Comparison of ENCODE assay signal across 8 cellular contexts in genomic region chr9:128689820-128690683, GRCh38. TPM values are rescaled to one million over a fixed set of nuclear protein-coding genes. Genes with fewer than 3 reads are reported as not detected.
DNase-seq lines count a peak whose midpoint lies in the region; ATAC-seq, FAIRE-seq and TF ChIP-seq lines count a peak whose summit lies in the region.

No MANE protein-coding gene starts in this region.

- no peaks in the 10 kb centered on the region for H3K27me3 Mint-ChIP-seq in T-helper 2 cell treated with Interferon-gamma antibody and Interleukin-4, amounts not matched to agents 5 μg/mL and 100 μg/mL, for 36 hours (ENCODE audit: low read depth)

- no peak for ATAC-seq in GM18861 (IDR thresholded peaks at IDR 0.05; ENCODE audit: unreplicated experiment)

- FAIRE-seq in keratinocyte (lab: Jason Lieb, UNC) = no peak

- H3K36me3 Mint-ChIP-seq in T-helper 2 cell treated with Interferon-gamma antibody and Interleukin-4, amounts not matched to agents 5 μg/mL and 100 μg/mL, for 36 hours (ENCODE audit: low read depth) = peaks cover 41% of the 10 kb centered on the region

- H3K4me3 Mint-ChIP-seq in T-helper 2 cell treated with Interferon-gamma antibody and Interleukin-4, amounts not matched to agents 5 μg/mL and 100 μg/mL, for 36 hours = peak overlapping the region; percentile 98

- TF ChIP-seq POLR2A in breast epithelium (IDR thresholded peaks at IDR 0.05) = no peak

- intact Hi-C loops in breast epithelium (cut with DNase I; ENCODE audit: low total_unique reads) = no loop called here

- DNase-seq in GDM1 (lab: John Stamatoyannopoulos, UW) (peak; percentile 5), HT-29 (ENCODE audit: low spot score) (peak; percentile 19), breast epithelium (ENCODE audit: low spot score in 2 of 2) (no peak), keratinocyte (ENCODE audit: low read depth, low spot score) (no peak), mesenteric fat pad (ENCODE audit: low spot score) (no peak)
- peak; percentile 25 for DNase-seq in T-helper 2 cell treated with Interferon-gamma antibody and Interleukin-4, amounts not matched to agents 5 μg/mL and 100 μg/mL, for 36 hours (ENCODE audit: low spot score)
- peak; percentile 58 for DNase-seq in stimulated activated CD4-positive, alpha-beta T cell treated with anti-CD3 and anti-CD28 coated beads, Interleukin-15, amount 100 ng/mL, for 24 hours

- TF ChIP-seq CTCF in breast epithelium (IDR thresholded peaks at IDR 0.05) = no peak
- TF ChIP-seq CTCF in keratinocyte (optimal IDR thresholded peaks at IDR 0.05 in 1 of 3, IDR thresholded peaks at IDR 0.05 in 1 of 3, conservative IDR thresholded peaks at IDR 0.05 in 1 of 3; ENCODE audit: extremely low read depth in 1 of 3, insufficient read depth in 2 of 3, low read length in 3 of 3) = no peak

- H3K4me3 ChIP-seq in breast epithelium = peak overlapping the region; percentile 69 to 95 (median 83)
- H3K4me3 ChIP-seq in keratinocyte (ENCODE audit: control insufficient read depth in 2 of 3, extremely low read depth in 1 of 3, insufficient read depth in 2 of 3, low read depth in 1 of 3, low read length in 3 of 3) = peak overlapping the region; percentile 54 to 100 (median 97)

- H4K20me1 ChIP-seq in keratinocyte (ENCODE audit: control insufficient read depth, extremely low read depth, insufficient read depth, low read length) = peaks cover 4% of the 10 kb centered on the region

- dilution Hi-C loops in keratinocyte (cut with MboI; ENCODE audit: extremely low pct_ligation_motif_present, low sequenced_read_pairs) = no loop called here

- H3K27ac ChIP-seq in breast epithelium (peak overlapping the region; percentile 72 to 96), keratinocyte (ENCODE audit: control insufficient read depth, insufficient read depth, low read length) (peak overlapping the region; percentile 82)

- H2AFZ ChIP-seq in keratinocyte (ENCODE audit: control insufficient read depth, low read length) = no peak overlapping the region

- peaks cover 37% of the 10 kb centered on the region for H3K4me1 Mint-ChIP-seq in T-helper 2 cell treated with Interferon-gamma antibody and Interleukin-4, amounts not matched to agents 5 μg/mL and 100 μg/mL, for 36 hours (ENCODE audit: low read depth)

- no peaks in the 10 kb centered on the region for H3K9me1 ChIP-seq in keratinocyte (ENCODE audit: control insufficient read depth, extremely low read depth, insufficient read depth, low read length)

- H3K9me3 ChIP-seq in breast epithelium (no peaks in the 10 kb centered on the region), keratinocyte (ENCODE audit: control insufficient read depth, low read depth, low read length) (no peaks in the 10 kb centered on the region)

- H3K27ac Mint-ChIP-seq in T-helper 2 cell treated with Interferon-gamma antibody and Interleukin-4, amounts not matched to agents 5 μg/mL and 100 μg/mL, for 36 hours = peak overlapping the region; percentile 95

- H3K79me2 ChIP-seq in keratinocyte (ENCODE audit: control insufficient read depth, insufficient read depth, low read length) = peaks cover 63% of the 10 kb centered on the region

- H3K4me2 ChIP-seq in keratinocyte (ENCODE audit: control insufficient read depth, extremely low read depth, insufficient read depth, low read depth, low read length) = peak overlapping the region; percentile 93

- no peaks in the 10 kb centered on the region for H3K36me3 ChIP-seq in breast epithelium
- peaks cover 5 to 35% of the 10 kb centered on the region in 2 experiments for H3K36me3 ChIP-seq in keratinocyte (ENCODE audit: control insufficient read depth in 2 of 2, extremely low read depth in 1 of 2, insufficient read depth in 2 of 2, low read length in 2 of 2)

- H3K9me3 Mint-ChIP-seq in T-helper 2 cell treated with Interferon-gamma antibody and Interleukin-4, amounts not matched to agents 5 μg/mL and 100 μg/mL, for 36 hours = no peaks in the 10 kb centered on the region

- H3K4me1 ChIP-seq in breast epithelium (peaks cover 4 to 12% of the 10 kb centered on the region in 2 donors), keratinocyte (ENCODE audit: control insufficient read depth, extremely low read depth, insufficient read depth, low read length) (peaks cover 33% of the 10 kb centered on the region)

- H3K27me3 ChIP-seq in breast epithelium (no peaks in the 10 kb centered on the region), keratinocyte (ENCODE audit: control insufficient read depth, extremely low read depth, insufficient read depth, low read length) (no peaks in the 10 kb centered on the region)

- H3K9ac ChIP-seq in keratinocyte (ENCODE audit: control insufficient read depth, extremely low read depth, insufficient read depth, low read length) = peak overlapping the region; percentile 92

RNA-seq across cellular contexts. Expression of gene SET, which starts 1.0 kb away (rescaled TPM):
- 403 and 420 TPM in 2 replicates for total RNA-seq in HT-29 (2014; rRNA removed; shearing (Covaris generic))
- 100 to 1,000 TPM; 142 to 168 (median 158) TPM for total RNA-seq in breast epithelium
- polyA plus RNA-seq in keratinocyte = 126 to 267 TPM (median 198 TPM) in 3 replicates
- 1,011 TPM for polyA plus RNA-seq in keratinocyte (2011; ENCODE audit: low read depth)
- 169 and 241 TPM in 2 replicates for polyA plus RNA-seq in keratinocyte (2011; cell fraction: cytosol; rRNA removed)
- 84.4 and 136 TPM in 2 replicates for polyA plus RNA-seq in keratinocyte (2011; cell fraction: nucleus; rRNA removed)
- polyA plus RNA-seq in keratinocyte (2012; ENCODE audit: low replicate concordance) = 261 and 361 TPM in 2 replicates
- polyA minus RNA-seq in keratinocyte = 28.7 to 165 TPM (median 80.3 TPM) in 3 replicates
- polyA minus RNA-seq in keratinocyte (2011; cell fraction: cytosol; rRNA and poly(A)+ RNA removed) = 392 TPM
- polyA minus RNA-seq in keratinocyte (2011; cell fraction: nucleus; rRNA and poly(A)+ RNA removed) = 35.1 and 65.6 TPM in 2 replicates
- 197 TPM for total RNA-seq in mesenteric fat pad

RNA-seq across cellular contexts. Expression of gene PKN3, which starts 12.3 kb away (rescaled TPM):
- 17.9 and 18.7 TPM in 2 replicates for total RNA-seq in HT-29 (2014; rRNA removed; shearing (Covaris generic))
- 1 to 10 TPM; 2.6 to 8.5 (median 7.0) TPM for total RNA-seq in breast epithelium
- 1.2 to 3.0 TPM (median 1.3 TPM) in 3 replicates for polyA plus RNA-seq in keratinocyte
- 0.90 TPM for polyA plus RNA-seq in keratinocyte (2011; ENCODE audit: low read depth)
- polyA plus RNA-seq in keratinocyte (2011; cell fraction: cytosol; rRNA removed) = 0.34 and 0.69 TPM in 2 replicates
- polyA plus RNA-seq in keratinocyte (2011; cell fraction: nucleus; rRNA removed) = 2.1 and 2.7 TPM in 2 replicates
- 0.55 and 2.3 TPM in 2 replicates for polyA plus RNA-seq in keratinocyte (2012; ENCODE audit: low replicate concordance)
- 0.45 to 2.1 TPM (median 1.9 TPM) in 3 replicates for polyA minus RNA-seq in keratinocyte
- polyA minus RNA-seq in keratinocyte (2011; cell fraction: cytosol; rRNA and poly(A)+ RNA removed) = 1.2 TPM
- polyA minus RNA-seq in keratinocyte (2011; cell fraction: nucleus; rRNA and poly(A)+ RNA removed) = 0.85 and 1.2 TPM in 2 replicates
- 14.7 TPM for total RNA-seq in mesenteric fat pad

RNA-seq across cellular contexts. Expression of gene DYNC2I2, which starts 33.4 kb away (rescaled TPM):
- total RNA-seq in HT-29 (2014; rRNA removed; shearing (Covaris generic)) = 437 and 467 TPM in 2 replicates
- total RNA-seq in breast epithelium (10 to 100 TPM; 23.7 to 67.0 (median 54.1) TPM), mesenteric fat pad (9.8 TPM)
- 11.5 to 19.3 TPM (median 14.0 TPM) in 3 replicates for polyA plus RNA-seq in keratinocyte
- polyA plus RNA-seq in keratinocyte (2011; ENCODE audit: low read depth) = 5.9 TPM
- 5.6 and 14.1 TPM in 2 replicates for polyA plus RNA-seq in keratinocyte (2011; cell fraction: cytosol; rRNA removed)
- polyA plus RNA-seq in keratinocyte (2011; cell fraction: nucleus; rRNA removed) = 13.9 and 18.4 TPM in 2 replicates
- polyA plus RNA-seq in keratinocyte (2012; ENCODE audit: low replicate concordance) = 8.6 and 25.4 TPM in 2 replicates
- 9.6 to 55.0 TPM (median 13.0 TPM) in 3 replicates for polyA minus RNA-seq in keratinocyte
- 27.4 TPM for polyA minus RNA-seq in keratinocyte (2011; cell fraction: cytosol; rRNA and poly(A)+ RNA removed)
- polyA minus RNA-seq in keratinocyte (2011; cell fraction: nucleus; rRNA and poly(A)+ RNA removed) = 10.7 and 12.0 TPM in 2 replicates

RNA-seq across cellular contexts. Expression of gene ZDHHC12, which starts 33.9 kb away (rescaled TPM):
- total RNA-seq in HT-29 (2014; rRNA removed; shearing (Covaris generic)) = 160 and 195 TPM in 2 replicates
- 10 to 100 TPM; 15.7 to 33.7 (median 30.2) TPM for total RNA-seq in breast epithelium
- polyA plus RNA-seq in keratinocyte = 24.1 to 46.3 TPM (median 36.3 TPM) in 3 replicates
- 2.1 TPM for polyA plus RNA-seq in keratinocyte (2011; ENCODE audit: low read depth)
- polyA plus RNA-seq in keratinocyte (2011; cell fraction: cytosol; rRNA removed) = 29.4 and 83.5 TPM in 2 replicates
- polyA plus RNA-seq in keratinocyte (2011; cell fraction: nucleus; rRNA removed) = 16.7 and 28.7 TPM in 2 replicates
- polyA plus RNA-seq in keratinocyte (2012; ENCODE audit: low replicate concordance) = 27.7 and 56.3 TPM in 2 replicates
- polyA minus RNA-seq in keratinocyte = 18.9 to 31.7 TPM (median 25.7 TPM) in 3 replicates
- 59.5 TPM for polyA minus RNA-seq in keratinocyte (2011; cell fraction: cytosol; rRNA and poly(A)+ RNA removed)
- polyA minus RNA-seq in keratinocyte (2011; cell fraction: nucleus; rRNA and poly(A)+ RNA removed) = 16.7 and 20.7 TPM in 2 replicates
- total RNA-seq in mesenteric fat pad = 18.4 TPM

Comparison
In these comparisons a context has a peak if more than half of its experiments do, and no peak if none do; other contexts are left out.
1. DNase-seq: peak in GDM1 (single experiment), HT-29 (single experiment), T-helper 2 cell treated with Interferon-gamma antibody and Interleukin-4, amounts not matched to agents 5 μg/mL and 100 μg/mL, for 36 hours (single experiment) and stimulated activated CD4-positive, alpha-beta T cell treated with anti-CD3 and anti-CD28 coated beads, Interleukin-15, amount 100 ng/mL, for 24 hours (single experiment); none in breast epithelium (0 of 2), keratinocyte (single experiment) and mesenteric fat pad (single experiment).